1 cellular context compared by ENCODE assay signal in genomic region chr15:34657469-34658127, GRCh38.
A peak's percentile ranks its signal among the peaks of the same experiment; 100 is the strongest.
TF ChIP-seq lines count a peak whose summit lies in the region.

No MANE protein-coding gene starts in this region.

TF ChIP-seq in K562, 482 proteins besides CTCF, POLR2A, EP300 and RAD21 (continued from another document and continues in another):
- no peak for TF ChIP-seq SP2 (IDR thresholded peaks at IDR 0.05; ENCODE audit: extremely low read depth, low read depth, low read length, poor library complexity, severe bottlenecking)
- no peak for TF ChIP-seq HMGN3 (IDR thresholded peaks at IDR 0.05; ENCODE audit: borderline replicate concordance, extremely low read depth, insufficient read length, low read depth, low read length)
- peak; percentile 91 for TF ChIP-seq CBFA2T2 (conservative IDR thresholded peaks at IDR 0.05)
- no peak for TF ChIP-seq HOXB6 (CRISPR knock-in tag; IDR thresholded peaks at IDR 0.05; ENCODE audit: borderline replicate concordance)
- TF ChIP-seq TAL1 (IDR thresholded peaks at IDR 0.05), result peak; percentile 80
- no peak for TF ChIP-seq NKRF (IDR thresholded peaks at IDR 0.05; ENCODE audit: borderline replicate concordance)
- 0 out of 2 replicates have a peak, but pooled peaks have one; percentile 71 for TF ChIP-seq AFF4 (CRISPR knock-in tag; IDR thresholded peaks at IDR 0.05)
- TF ChIP-seq MAFK (IDR thresholded peaks at IDR 0.05; ENCODE audit: low read length), result peak; percentile 29; the same call in 1 of the 2 replicates
- TF ChIP-seq TAF1 (IDR thresholded peaks at IDR 0.05; ENCODE audit: control insufficient read depth, extremely low read depth, insufficient read depth, low read length, severe bottlenecking), result peak; percentile 33
- no peak for TF ChIP-seq ZNF586 (CRISPR knock-in tag; conservative IDR thresholded peaks at IDR 0.05)
- TF ChIP-seq ZNF23 (CRISPR knock-in tag; IDR thresholded peaks at IDR 0.05), result no peak
- no peak for TF ChIP-seq PREB (CRISPR knock-in tag; IDR thresholded peaks at IDR 0.05)
- TF ChIP-seq E2F6 (IDR thresholded peaks at IDR 0.05; ENCODE audit: borderline replicate concordance in 1 of 2, extremely low read depth in 1 of 2, insufficient read depth in 1 of 2, insufficient read length in 1 of 2, low read depth in 1 of 2, low read length in 1 of 2, poor library complexity in 1 of 2, severe bottlenecking in 1 of 2), result no peak
- TF ChIP-seq SNAPC5 (CRISPR knock-in tag; IDR thresholded peaks at IDR 0.05), result no peak
- no peak for TF ChIP-seq ZC3H11A (IDR thresholded peaks at IDR 0.05; ENCODE audit: low read depth, low read length)
- no peak for TF ChIP-seq RBM14 (IDR thresholded peaks at IDR 0.05; ENCODE audit: borderline replicate concordance, insufficient read depth, low read depth, low read length)
- TF ChIP-seq XRCC4 (IDR thresholded peaks at IDR 0.05; ENCODE audit: extremely low read depth, insufficient read depth, insufficient read length), result no peak
- no peak for TF ChIP-seq ZNF253 (CRISPR knock-in tag; conservative IDR thresholded peaks at IDR 0.05)
- TF ChIP-seq TOE1 (IDR thresholded peaks at IDR 0.05; ENCODE audit: borderline replicate concordance), result no peak
- no peak for TF ChIP-seq TOE1 (CRISPR knock-in tag; IDR thresholded peaks at IDR 0.05; ENCODE audit: borderline replicate concordance, low read depth)
- TF ChIP-seq ZNF3 (CRISPR knock-in tag; IDR thresholded peaks at IDR 0.05), result no peak
- TF ChIP-seq NR4A1 (CRISPR knock-in tag; IDR thresholded peaks at IDR 0.05), result no peak
- TF ChIP-seq NR4A1 (tag; IDR thresholded peaks at IDR 0.05), result no peak
- no peak for TF ChIP-seq ZNF639 (CRISPR knock-in tag; conservative IDR thresholded peaks at IDR 0.05 in 1 of 2, IDR thresholded peaks at IDR 0.05 in 1 of 2)
- TF ChIP-seq ZNF445 (CRISPR knock-in tag; IDR thresholded peaks at IDR 0.05; ENCODE audit: low read depth), result no peak
- TF ChIP-seq EP400 (IDR thresholded peaks at IDR 0.05), result no peak
- peak; percentile 71 for TF ChIP-seq GATA2 (CRISPR knock-in tag; IDR thresholded peaks at IDR 0.05)
- TF ChIP-seq BACH1 (tag; IDR thresholded peaks at IDR 0.05), result no peak
- peak; percentile 88 for TF ChIP-seq NCOR1 (IDR thresholded peaks at IDR 0.05)
- TF ChIP-seq DIDO1 (tag; IDR thresholded peaks at IDR 0.05; ENCODE audit: low read depth), result no peak
- peak; percentile 62; the same call in 1 of the 2 replicates for TF ChIP-seq FOXM1 (IDR thresholded peaks at IDR 0.05; ENCODE audit: low read depth)
- no peak for TF ChIP-seq FOXM1 (CRISPR knock-in tag; IDR thresholded peaks at IDR 0.05; ENCODE audit: low read depth)
- no peak for TF ChIP-seq YY1 (IDR thresholded peaks at IDR 0.05; ENCODE audit: borderline replicate concordance in 1 of 3, control insufficient read depth in 1 of 3, extremely low read depth in 1 of 3, insufficient read depth in 3 of 3, insufficient read length in 1 of 3, insufficient replicate concordance in 2 of 3, low read depth in 1 of 3, low read length in 2 of 3)
- no peak for TF ChIP-seq CREB3L1 (IDR thresholded peaks at IDR 0.05; ENCODE audit: borderline replicate concordance, low read depth)
- TF ChIP-seq AFF1 (IDR thresholded peaks at IDR 0.05; ENCODE audit: low read depth in 1 of 2, partially characterized antibody in 2 of 2), result peak; percentile 59 to 64
- no peak for TF ChIP-seq RBM15 (IDR thresholded peaks at IDR 0.05; ENCODE audit: insufficient read depth, low read length)
- TF ChIP-seq NR0B1 (IDR thresholded peaks at IDR 0.05; ENCODE audit: partially characterized antibody), result no peak
- no peak for TF ChIP-seq ZSCAN32 (CRISPR knock-in tag; IDR thresholded peaks at IDR 0.05)
- no peak for TF ChIP-seq ATF3 (IDR thresholded peaks at IDR 0.05)
- TF ChIP-seq ATF3 (CRISPR knock-in tag; conservative IDR thresholded peaks at IDR 0.05), result no peak
- TF ChIP-seq ZNF583 (CRISPR knock-in tag; IDR thresholded peaks at IDR 0.05), result no peak
- TF ChIP-seq HMG20A (CRISPR knock-in tag; conservative IDR thresholded peaks at IDR 0.05), result no peak
- TF ChIP-seq ZBTB43 (CRISPR knock-in tag; IDR thresholded peaks at IDR 0.05), result no peak
